20 cellular contexts compared by ENCODE assay signal in genomic region chr16:70769131-70769530, GRCh38. TPM values are rescaled to one million over a fixed set of nuclear protein-coding genes. Genes with fewer than 3 reads are reported as not detected.
DNase-seq lines count a peak whose midpoint lies in the region; FAIRE-seq and TF ChIP-seq lines count a peak whose summit lies in the region.
"Had no signal": no experiment of that assay in that cellular context is flagged by ENCODE, and none has a peak within 500 bp of the region (broad histone marks: within the 10 kb centered on the region; RNA-seq: fewer than 3 reads in every experiment).

No MANE protein-coding gene starts in this region.

- POLR2A ChIA-PET in RWPE1 (lab: Yijun Ruan, JAX; ENCODE audit: low non-redundant PET) = no interaction called here
- POLR2A ChIA-PET in H1 (lab: Charles Lee; ENCODE audit: partially characterized antibody) = interaction anchor here (1.1 to 2.3 kb wide), 3 partner anchors 8 to 90 kb away, joined by 3 to 5 read pairs (median 5); no protein-coding TSS in a partner anchor

- FAIRE-seq in H1 (lab: Jason Lieb, UNC) = no peak
- FAIRE-seq: A204.1, G401.6, GM12891 had no signal

- H3K4me1 ChIP-seq in H1 (replicated peaks in 1 of 4; ENCODE audit: control insufficient read depth in 3 of 4, insufficient read depth in 4 of 4, low read length in 3 of 4) (no peaks in the 10 kb centered on the region), trophoblast cell (ENCODE audit: control insufficient read depth in 1 of 2, insufficient read depth in 2 of 2, low read length in 2 of 2) (peaks cover 6 to 9% of the 10 kb centered on the region in 2 experiments), Peyer's patch (no peaks in the 10 kb centered on the region)
- H3K4me1 ChIP-seq: HAP-1 had no signal

- H2AK5ac ChIP-seq in H1 (ENCODE audit: low read depth, low read length) (no peak overlapping the region), trophoblast cell (ENCODE audit: low read length) (no peak overlapping the region)

- no peak overlapping the region for H4K91ac ChIP-seq in H1 (replicated peaks; ENCODE audit: insufficient read length, low read length)
- no peak overlapping the region for H4K91ac ChIP-seq in trophoblast cell (ENCODE audit: low read depth, low read length)

- H3K23me2 ChIP-seq in H1 (ENCODE audit: low read depth, low read length) = no peaks in the 10 kb centered on the region

- no peak for DNase-seq in activated naive CD4-positive, alpha-beta T cell treated with anti-CD3 and anti-CD28 coated beads, Interleukin-2, amount 10 ng/mL, durations not matched to agents 7 days and 5 days
- no peak for DNase-seq in activated naive CD4-positive, alpha-beta T cell (lab: John Stamatoyannopoulos, UW)
- DNase-seq in RWPE1 (ENCODE audit: low spot score) (no peak), H1 (ENCODE audit: low read depth in 1 of 2, low spot score in 2 of 2) (no peak), trophoblast cell (peak in 1 of 2 donors; percentile 46), Peyer's patch (no peak), ecto neural progenitor cell (ENCODE audit: low spot score) (no peak), 8988T (no peak)
- DNase-seq: CD4-positive, alpha-beta memory T cell; DMS153; DMS79 treated with DMSO at 0.1 percent for 48 hours; EL had no signal

- H3K4me3 Mint-ChIP-seq in activated naive CD4-positive, alpha-beta T cell treated with anti-CD3 and anti-CD28 coated beads, Interleukin-2, amount 10 ng/mL, durations not matched to agents 7 days and 5 days = no peak overlapping the region
- H3K4me3 Mint-ChIP-seq: B cell; CD4-positive, alpha-beta memory T cell; GM23338 had no signal

- no peak overlapping the region for H4K12ac ChIP-seq in trophoblast cell (ENCODE audit: low read depth, low read length)

- H2BK12ac ChIP-seq in H1 (ENCODE audit: low read depth, low read length) (no peak overlapping the region), trophoblast cell (ENCODE audit: low read length) (no peak overlapping the region)

- no peaks in the 10 kb centered on the region for H3K27me3 Mint-ChIP-seq in activated naive CD4-positive, alpha-beta T cell treated with anti-CD3 and anti-CD28 coated beads, Interleukin-2, amount 10 ng/mL, durations not matched to agents 7 days and 5 days
- H3K27me3 Mint-ChIP-seq: B cell; CD4-positive, alpha-beta memory T cell had no signal

- H3K36me3 Mint-ChIP-seq in activated naive CD4-positive, alpha-beta T cell treated with anti-CD3 and anti-CD28 coated beads, Interleukin-2, amount 10 ng/mL, durations not matched to agents 7 days and 5 days = peaks cover 21% of the 10 kb centered on the region

- H2AFZ ChIP-seq in H1 (ENCODE audit: low read length) = no peak overlapping the region
- H2AFZ ChIP-seq in trophoblast cell (ENCODE audit: insufficient read depth, low read length, poor library complexity) = no peak overlapping the region
- H2AFZ ChIP-seq: GM23338 had no signal

- H3K14ac ChIP-seq in H1 (ENCODE audit: insufficient read length) (no peak overlapping the region), trophoblast cell (ENCODE audit: low read length) (no peak overlapping the region)

- H3K9me3 ChIP-seq in H1 (ENCODE audit: insufficient read depth in 2 of 2, low read depth in 1 of 2, low read length in 1 of 2) (no peaks in the 10 kb centered on the region), trophoblast cell (ENCODE audit: insufficient read depth, low read depth, low read length) (no peaks in the 10 kb centered on the region), Peyer's patch (no peaks in the 10 kb centered on the region)
- H3K9me3 ChIP-seq: HAP-1 had no signal

- H3K27me3 ChIP-seq in H1 (replicated peaks in 1 of 4; ENCODE audit: control insufficient read depth in 3 of 4, extremely low read depth in 1 of 4, insufficient read depth in 3 of 4, low read length in 3 of 4) (no peaks in the 10 kb centered on the region), trophoblast cell (ENCODE audit: insufficient read depth, low read length) (no peaks in the 10 kb centered on the region), Peyer's patch (no peaks in the 10 kb centered on the region)

- H3K4ac ChIP-seq in H1 (replicated peaks; ENCODE audit: insufficient read length, low read depth, low read length) (no peak overlapping the region), trophoblast cell (ENCODE audit: low read depth, low read length) (no peak overlapping the region)

- peaks cover 0 to 6% of the 10 kb centered on the region in 2 experiments for H4K20me1 ChIP-seq in H1 (replicated peaks in 1 of 2; ENCODE audit: control insufficient read depth in 1 of 2, insufficient read depth in 2 of 2, low read length in 2 of 2)

- H2BK20ac ChIP-seq in H1 (ENCODE audit: low read length) = no peak overlapping the region

- WGBS in H1 (ENCODE audit: extremely low coverage in 1 of 2, insufficient coverage in 1 of 2, insufficient read length in 1 of 2, insufficient replicate concordance in 2 of 2, low coverage in 1 of 2, low lambda C conversion rate in 2 of 2, missing lambda C conversion rate in 1 of 2), 2 experiments = 96% methylated on average over 8 of the region's 8 CpGs; no CpG with 5 or more reads in 1 of the 2 experiments
- no CpG with 5 or more reads among the region's 8 CpGs for WGBS in trophoblast cell (ENCODE audit: extremely low coverage, insufficient coverage, insufficient read length)

- TF ChIP-seq POLR2A in H1 (IDR thresholded peaks at IDR 0.05; ENCODE audit: control extremely low read depth in 1 of 2, low read depth in 2 of 2, low read length in 2 of 2) = no peak
- no peak for TF ChIP-seq POLR2A in Peyer's patch (IDR thresholded peaks at IDR 0.05)

- H3K18ac ChIP-seq in H1 (ENCODE audit: extremely low read depth, low read length) (no peak overlapping the region), trophoblast cell (ENCODE audit: low read length) (no peak overlapping the region)

- H4K5ac ChIP-seq in H1 (ENCODE audit: insufficient read length, low read depth, low read length) = no peak overlapping the region

- no peak overlapping the region for H3K4me3 ChIP-seq in H1 (ENCODE audit: extremely low read depth in 1 of 4, insufficient read depth in 2 of 4, low read depth in 3 of 4, low read length in 4 of 4)
- no peak overlapping the region for H3K4me3 ChIP-seq in trophoblast cell (ENCODE audit: low read depth, low read length)
- no peak overlapping the region for H3K4me3 ChIP-seq in Peyer's patch
- H3K4me3 ChIP-seq: GM23338, HAP-1 had no signal

- H2BK15ac ChIP-seq in H1 (ENCODE audit: low read length) = no peak overlapping the region

- TF ChIP-seq CTCF in RWPE1 (conservative IDR thresholded peaks at IDR 0.05; ENCODE audit: low read depth) (no peak), H1 (IDR thresholded peaks at IDR 0.05; ENCODE audit: control extremely low read depth in 1 of 3, insufficient read depth in 1 of 3, low read depth in 1 of 3, low read length in 3 of 3) (no peak), Peyer's patch (IDR thresholded peaks at IDR 0.05) (no peak)

- no peaks in the 10 kb centered on the region for H3K79me1 ChIP-seq in H1 (ENCODE audit: low read depth, low read length)
- peaks cover 4% of the 10 kb centered on the region for H3K79me1 ChIP-seq in trophoblast cell (ENCODE audit: low read length)

- H2BK120ac ChIP-seq in H1 (replicated peaks; ENCODE audit: low read depth, low read length) (no peak overlapping the region), trophoblast cell (ENCODE audit: insufficient read depth, low read length, poor library complexity) (no peak overlapping the region)

- CTCF ChIA-PET in activated naive CD4-positive, alpha-beta T cell treated with anti-CD3 and anti-CD28 coated beads, Interleukin-2, amount 10 ng/mL, durations not matched to agents 7 days and 5 days (lab: Charles Lee) = interaction anchor here (1.1 to 5.1 kb wide), 10 partner anchors 9 to 188 kb away, joined by 3 to 87 read pairs (median 18); partner anchors contain the start of gene MTSS2
- CTCF ChIA-PET in RWPE1 (lab: Yijun Ruan, JAX) (interaction anchor here (0.6 to 2.7 kb wide), 3 partner anchors 31 to 1033 kb away, joined by 3 to 19 read pairs (median 3); no protein-coding TSS in a partner anchor), H1 (lab: Charles Lee; ENCODE audit: partially characterized antibody) (interaction anchor here (0.8 to 5.8 kb wide), 9 partner anchors 11 to 116 kb away, joined by 3 to 141 read pairs (median 33); partner anchors contain the start of gene MTSS2)

- no peak for TF ChIP-seq EP300 in H1 (IDR thresholded peaks at IDR 0.05; ENCODE audit: borderline replicate concordance in 1 of 2, low read depth in 2 of 2, low read length in 2 of 2)

- H3K36me3 ChIP-seq in H1 (ENCODE audit: control insufficient read depth in 2 of 4, insufficient read depth in 4 of 4, low read length in 3 of 4) = peaks cover 0 to 4% (median 2%) of the 10 kb centered on the region in 4 experiments; a peak in 4 of 8 replicates
- peaks cover 16 to 22% of the 10 kb centered on the region in 2 experiments for H3K36me3 ChIP-seq in trophoblast cell (ENCODE audit: control insufficient read depth in 1 of 2, insufficient read depth in 2 of 2, low read length in 2 of 2)
- peaks cover 0 to 55% (median 0%) of the 10 kb centered on the region in 3 donors for H3K36me3 ChIP-seq in Peyer's patch

- H3K27ac Mint-ChIP-seq in activated naive CD4-positive, alpha-beta T cell treated with anti-CD3 and anti-CD28 coated beads, Interleukin-2, amount 10 ng/mL, durations not matched to agents 7 days and 5 days = peak overlapping the region; percentile 55
- H3K27ac Mint-ChIP-seq: B cell had no signal

- H3K79me2 ChIP-seq in H1 (ENCODE audit: control insufficient read depth in 1 of 2, insufficient read depth in 2 of 2, low read length in 2 of 2) (no peaks in the 10 kb centered on the region), trophoblast cell (ENCODE audit: control insufficient read depth, insufficient read depth, low read length, poor library complexity) (no peaks in the 10 kb centered on the region)

- no peak overlapping the region for H3K56ac ChIP-seq in H1 (replicated peaks; ENCODE audit: insufficient read length, low read depth, low read length)

- H2BK5ac ChIP-seq in H1 (ENCODE audit: low read depth, low read length) (no peak overlapping the region), trophoblast cell (ENCODE audit: low read depth, low read length, poor library complexity) (no peak overlapping the region)

- peak overlapping the region; percentile 87 for H3K27ac ChIP-seq in RWPE1
- no peak overlapping the region for H3K27ac ChIP-seq in H1 (ENCODE audit: low read depth, low read length)
- H3K27ac ChIP-seq in trophoblast cell (ENCODE audit: low read depth, low read length) = no peak overlapping the region
- no peak overlapping the region for H3K27ac ChIP-seq in Peyer's patch
- H3K27ac ChIP-seq: C4-2B, HL-60 had no signal

- H3K4me1 Mint-ChIP-seq in activated naive CD4-positive, alpha-beta T cell treated with anti-CD3 and anti-CD28 coated beads, Interleukin-2, amount 10 ng/mL, durations not matched to agents 7 days and 5 days = peaks cover 11% of the 10 kb centered on the region
- H3K4me1 Mint-ChIP-seq: B cell; CD4-positive, alpha-beta memory T cell; GM23338 had no signal

- H4K8ac ChIP-seq in H1 (ENCODE audit: extremely low read depth, insufficient read depth, low read length) (0 out of 2 replicates have a peak overlapping the region, but pooled peaks have one; percentile 35), trophoblast cell (ENCODE audit: low read depth, low read length) (no peak overlapping the region)

- no peaks in the 10 kb centered on the region for H3K9me3 Mint-ChIP-seq in activated naive CD4-positive, alpha-beta T cell treated with anti-CD3 and anti-CD28 coated beads, Interleukin-2, amount 10 ng/mL, durations not matched to agents 7 days and 5 days
- H3K9me3 Mint-ChIP-seq: CD4-positive, alpha-beta memory T cell; GM23338 had no signal

- TF ChIP-seq RAD21 in H1 (IDR thresholded peaks at IDR 0.05 in 1 of 2, conservative IDR thresholded peaks at IDR 0.05 in 1 of 2; ENCODE audit: low read depth in 2 of 2, low read length in 2 of 2) = no peak

- no peak overlapping the region for H3K9ac ChIP-seq in H1 (replicated peaks in 1 of 4; ENCODE audit: extremely low read depth in 1 of 4, low read depth in 3 of 4, low read length in 3 of 4)
- H3K9ac ChIP-seq in trophoblast cell (ENCODE audit: low read length) = peak overlapping the region; percentile 39

- no peak overlapping the region for H3K23ac ChIP-seq in H1 (ENCODE audit: insufficient read length)
- H3K23ac ChIP-seq in trophoblast cell (ENCODE audit: low read length) = no peak overlapping the region

- H3K4me2 ChIP-seq in H1 (ENCODE audit: insufficient read depth in 1 of 2, low read depth in 2 of 2, low read length in 2 of 2) (no peak overlapping the region), trophoblast cell (ENCODE audit: low read length) (no peak overlapping the region)
- H3K4me2 ChIP-seq: GM23338 had no signal

RNA-seq across cellular contexts. Expression of gene VAC14, which starts 31.8 kb away (rescaled TPM):
- total RNA-seq in H1 (2021; fragmentation: NEBNext Ultra II Directional; extraction: Animal tissue kit (Norgen Biotek cat#: 25700)) = 52.8 and 56.0 TPM in 2 replicates
- polyA plus RNA-seq in H1 (2011; rRNA removed) = 108 and 113 TPM in 2 replicates
- 54.9 TPM for polyA plus RNA-seq in H1 (2011; cell fraction: cytosol; rRNA removed)
- polyA plus RNA-seq in H1 (2011; cell fraction: nucleus; rRNA removed) = 102 TPM
- 42.1 to 66.4 TPM (median 62.1 TPM) in 4 replicates for polyA plus RNA-seq in H1 (2012, experiment 1 of 2)
- 81.7 TPM for polyA plus RNA-seq in H1 (2012, experiment 2 of 2)
- 35.5 TPM for polyA plus RNA-seq in H1 (2013, experiment 1 of 2)
- polyA plus RNA-seq in H1 (2013, experiment 2 of 2) = 32.4 TPM
- 76.8 and 86.7 TPM in 2 replicates for polyA minus RNA-seq in H1 (2011; rRNA and poly(A)+ RNA removed)
- polyA minus RNA-seq in H1 (2011; cell fraction: cytosol; rRNA and poly(A)+ RNA removed) = 43.9 TPM
- 51.4 TPM for polyA minus RNA-seq in H1 (2011; cell fraction: nucleus; rRNA and poly(A)+ RNA removed)
- 20.7 and 22.3 TPM in 2 replicates for polyA plus RNA-seq in trophoblast cell (2013)
- total RNA-seq in Peyer's patch = 100 to 1,000 TPM in 1 of 4 donors, 10 to 100 TPM in 3; 44.0 to 106 (median 64.5) TPM
